ENCODE assay signal across 14 cellular contexts in genomic region chr12:96240251-96240650, GRCh38. TPM values are rescaled to one million over a fixed set of nuclear protein-coding genes. Genes with fewer than 3 reads are reported as not detected.
DNase-seq lines count a peak whose midpoint lies in the region; ATAC-seq lines count a peak whose summit lies in the region.
"Had no signal": no experiment of that assay in that cellular context is flagged by ENCODE, and none has a peak within 500 bp of the region (broad histone marks: within the 10 kb centered on the region; RNA-seq: fewer than 3 reads in every experiment).

No MANE protein-coding gene starts in this region.

- peaks cover 27% of the 10 kb centered on the region for H3K79me1 ChIP-seq in mesenchymal stem cell (replicated peaks; ENCODE audit: low read length, poor library complexity, severe bottlenecking)

- no peak overlapping the region for H3K4ac ChIP-seq in mesenchymal stem cell (ENCODE audit: low read depth in 1 of 2, low read length in 2 of 2)

- H2BK15ac ChIP-seq in mesenchymal stem cell (ENCODE audit: low read depth, poor library complexity, severe bottlenecking), result no peak overlapping the region

- no peak overlapping the region for H3K4me3 Mint-ChIP-seq in activated CD4-positive, alpha-beta T cell treated with anti-CD3 and anti-CD28 coated beads, Interleukin-2, amount 10 ng/mL, durations not matched to agents 7 days and 5 days
- H3K4me3 Mint-ChIP-seq: activated naive CD4-positive, alpha-beta T cell treated with anti-CD3 and anti-CD28 coated beads, Interleukin-2, amount 10 ng/mL, durations not matched to agents 7 days and 5 days had no signal

- H3K27me3 ChIP-seq in adipocyte (replicated peaks; ENCODE audit: control insufficient read depth, insufficient read depth, low read length) (no peaks in the 10 kb centered on the region), mesenchymal stem cell (ENCODE audit: control insufficient read depth in 1 of 2, insufficient read depth in 1 of 2, low read length in 2 of 2) (no peaks in the 10 kb centered on the region), stomach smooth muscle (ENCODE audit: control insufficient read depth in 1 of 2, insufficient read depth in 2 of 2, low read length in 2 of 2) (no peaks in the 10 kb centered on the region)

- no peak overlapping the region for H3K27ac ChIP-seq in mesenchymal stem cell (ENCODE audit: low read length, poor library complexity, severe bottlenecking)
- peak overlapping the region; percentile 99 for H3K27ac ChIP-seq in stomach smooth muscle (ENCODE audit: low read length)

- no peak overlapping the region for H2BK120ac ChIP-seq in mesenchymal stem cell (ENCODE audit: low read depth, low read length)

- H3K27me3 Mint-ChIP-seq in activated CD4-positive, alpha-beta T cell treated with anti-CD3 and anti-CD28 coated beads, Interleukin-2, amount 10 ng/mL, durations not matched to agents 7 days and 5 days, result no peaks in the 10 kb centered on the region
- H3K27me3 Mint-ChIP-seq: activated naive CD4-positive, alpha-beta T cell treated with anti-CD3 and anti-CD28 coated beads, Interleukin-2, amount 10 ng/mL, durations not matched to agents 7 days and 5 days had no signal

- CTCF ChIA-PET in activated CD4-positive, alpha-beta T cell treated with anti-CD3 and anti-CD28 coated beads, Interleukin-2, amount 10 ng/mL, durations not matched to agents 7 days and 5 days (lab: Charles Lee), result interaction anchor here (0.6 to 1.0 kb wide), 3 partner anchors 17 to 424 kb away, joined by 3 to 4 read pairs (median 3); no protein-coding TSS in a partner anchor

- no peak overlapping the region for H2BK5ac ChIP-seq in mesenchymal stem cell (ENCODE audit: low read depth, low read length, poor library complexity, severe bottlenecking)

- no peak overlapping the region for H3K14ac ChIP-seq in mesenchymal stem cell (ENCODE audit: low read length in 2 of 2)

- H3K27ac Mint-ChIP-seq in activated CD4-positive, alpha-beta T cell treated with anti-CD3 and anti-CD28 coated beads, Interleukin-2, amount 10 ng/mL, durations not matched to agents 7 days and 5 days, result peak overlapping the region; percentile 25
- H3K27ac Mint-ChIP-seq: activated naive CD4-positive, alpha-beta T cell treated with anti-CD3 and anti-CD28 coated beads, Interleukin-2, amount 10 ng/mL, durations not matched to agents 7 days and 5 days had no signal

- no peak for DNase-seq in activated CD4-positive, alpha-beta T cell treated with anti-CD3 and anti-CD28 coated beads, Interleukin-2, amount 10 ng/mL, durations not matched to agents 7 days and 5 days
- DNase-seq in activated CD4-positive, alpha-beta T cell treated with anti-CD3 and anti-CD28 coated beads, Interleukin-2, amount 50 U/mL, for 4 hours, result no peak
- DNase-seq in adipocyte (ENCODE audit: low read depth), result no peak
- DNase-seq in mesenchymal stem cell, result no peak
- no peak for DNase-seq in NCI-H345 (lab: John Stamatoyannopoulos, UW)
- DNase-seq: ACHN; activated naive CD4-positive, alpha-beta T cell treated with anti-CD3 and anti-CD28 coated beads, Interleukin-2, amount 10 ng/mL, durations not matched to agents 7 days and 5 days; DMS153; NCI-H748 treated with DMSO at 0.1 percent for 48 hours; SHP77; tibial artery had no signal

- H3K4me2 ChIP-seq in mesenchymal stem cell (ENCODE audit: low read length, poor library complexity, severe bottlenecking), result no peak overlapping the region

- H3K23ac ChIP-seq in mesenchymal stem cell (ENCODE audit: low read length in 2 of 2), result no peak overlapping the region

- H2AK5ac ChIP-seq in mesenchymal stem cell (ENCODE audit: low read length, severe bottlenecking), result no peak overlapping the region

- H3K4me1 ChIP-seq in adipocyte (ENCODE audit: control insufficient read depth, insufficient read depth, low read length) (peaks cover 67% of the 10 kb centered on the region), mesenchymal stem cell (ENCODE audit: control insufficient read depth, insufficient read depth, low read depth, low read length) (peaks cover 25% of the 10 kb centered on the region), stomach smooth muscle (ENCODE audit: control insufficient read depth, insufficient read depth, low read length) (peaks cover 77% of the 10 kb centered on the region)

- H2AFZ ChIP-seq in mesenchymal stem cell (ENCODE audit: low read depth, low read length), result no peak overlapping the region

- peaks cover 71% of the 10 kb centered on the region for H3K4me1 Mint-ChIP-seq in activated CD4-positive, alpha-beta T cell treated with anti-CD3 and anti-CD28 coated beads, Interleukin-2, amount 10 ng/mL, durations not matched to agents 7 days and 5 days

- H3K9me3 Mint-ChIP-seq in activated CD4-positive, alpha-beta T cell treated with anti-CD3 and anti-CD28 coated beads, Interleukin-2, amount 10 ng/mL, durations not matched to agents 7 days and 5 days, result peaks cover 2% of the 10 kb centered on the region
- H3K9me3 Mint-ChIP-seq: activated naive CD4-positive, alpha-beta T cell treated with anti-CD3 and anti-CD28 coated beads, Interleukin-2, amount 10 ng/mL, durations not matched to agents 7 days and 5 days had no signal

- H3K9me3 ChIP-seq in adipocyte (ENCODE audit: control insufficient read depth, low read length) (no peaks in the 10 kb centered on the region), mesenchymal stem cell (ENCODE audit: control insufficient read depth, low read length) (no peaks in the 10 kb centered on the region), stomach smooth muscle (ENCODE audit: control insufficient read depth in 2 of 2, low read length in 2 of 2) (no peaks in the 10 kb centered on the region)
- H3K9me3 ChIP-seq: tibial artery had no signal

- no peak overlapping the region for H4K8ac ChIP-seq in mesenchymal stem cell (ENCODE audit: low read length)

- no peaks in the 10 kb centered on the region for H3K36me3 ChIP-seq in adipocyte (ENCODE audit: control insufficient read depth, insufficient read depth, low read length, severe bottlenecking)
- peaks cover 5 to 31% of the 10 kb centered on the region in 2 experiments for H3K36me3 ChIP-seq in mesenchymal stem cell (ENCODE audit: control insufficient read depth in 1 of 2, insufficient read depth in 2 of 2, low read depth in 1 of 2, low read length in 2 of 2)
- H3K36me3 ChIP-seq in stomach smooth muscle (ENCODE audit: control insufficient read depth in 2 of 2, insufficient read depth in 2 of 2, low read length in 2 of 2), result no peaks in the 10 kb centered on the region
- H3K36me3 ChIP-seq: tibial artery had no signal

- 89% methylated on average over 3 of the region's 3 CpGs for WGBS in mesenchymal stem cell

- ATAC-seq in HG02610 (IDR thresholded peaks at IDR 0.05; ENCODE audit: unreplicated experiment) (no peak), HG02870 (IDR thresholded peaks at IDR 0.05; ENCODE audit: unreplicated experiment) (no peak)

- no peak overlapping the region for H2BK12ac ChIP-seq in mesenchymal stem cell (ENCODE audit: low read length in 2 of 2)

- H3K9ac ChIP-seq in adipocyte (ENCODE audit: low read length) (peak overlapping the region; percentile 23), mesenchymal stem cell (ENCODE audit: low read length) (peak overlapping the region; percentile 90), stomach smooth muscle (ENCODE audit: low read length in 2 of 2) (peak overlapping the region; percentile 47 to 73)

- H3K18ac ChIP-seq in mesenchymal stem cell (ENCODE audit: low read depth in 1 of 2, low read length in 2 of 2), result no peak overlapping the region

- no peak overlapping the region for H4K91ac ChIP-seq in mesenchymal stem cell (ENCODE audit: low read length)

- H3K4me3 ChIP-seq in adipocyte (ENCODE audit: low read length) (no peak overlapping the region), mesenchymal stem cell (ENCODE audit: insufficient read depth in 1 of 2, low read depth in 1 of 2, low read length in 2 of 2) (peak overlapping the region in 1 of 2 experiments; percentile 36), stomach smooth muscle (ENCODE audit: low read length in 2 of 2) (peak overlapping the region in 1 of 2 donors; percentile 35)
- H3K4me3 ChIP-seq: tibial artery had no signal

- peaks cover 35% of the 10 kb centered on the region for H3K36me3 Mint-ChIP-seq in activated CD4-positive, alpha-beta T cell treated with anti-CD3 and anti-CD28 coated beads, Interleukin-2, amount 10 ng/mL, durations not matched to agents 7 days and 5 days (ENCODE audit: low read depth)

- POLR2A ChIA-PET in activated CD4-positive, alpha-beta T cell treated with anti-CD3 and anti-CD28 coated beads, Interleukin-2, amount 10 ng/mL, durations not matched to agents 7 days and 5 days (lab: Charles Lee), result interaction anchor here (0.8 kb wide), 1 partner anchor 159 kb away, joined by 3 read pairs; no protein-coding TSS in a partner anchor

RNA-seq across cellular contexts. Expression of gene ELK3, which starts 46.1 kb away (rescaled TPM):
- total RNA-seq in activated CD4-positive, alpha-beta T cell treated with anti-CD3 and anti-CD28 coated beads, Interleukin-2, amount 10 ng/mL, durations not matched to agents 7 days and 5 days, result 10 to 100 TPM; 27.3 to 33.9 TPM
- polyA plus RNA-seq in mesenchymal stem cell (2013, experiment 1 of 2), result 62.4 TPM
- 63.9 TPM for polyA plus RNA-seq in mesenchymal stem cell (2013, experiment 2 of 2)

Comparison
In these comparisons a context has a peak if more than half of its experiments do, and no peak if none do; other contexts are left out.
1. H3K9ac ChIP-seq: peak in every context shown above with its lines; median percentile 90 in mesenchymal stem cell; 60 in stomach smooth muscle; 23 in adipocyte.